1 cellular context compared by ENCODE assay signal in the genomic region with DNA sequence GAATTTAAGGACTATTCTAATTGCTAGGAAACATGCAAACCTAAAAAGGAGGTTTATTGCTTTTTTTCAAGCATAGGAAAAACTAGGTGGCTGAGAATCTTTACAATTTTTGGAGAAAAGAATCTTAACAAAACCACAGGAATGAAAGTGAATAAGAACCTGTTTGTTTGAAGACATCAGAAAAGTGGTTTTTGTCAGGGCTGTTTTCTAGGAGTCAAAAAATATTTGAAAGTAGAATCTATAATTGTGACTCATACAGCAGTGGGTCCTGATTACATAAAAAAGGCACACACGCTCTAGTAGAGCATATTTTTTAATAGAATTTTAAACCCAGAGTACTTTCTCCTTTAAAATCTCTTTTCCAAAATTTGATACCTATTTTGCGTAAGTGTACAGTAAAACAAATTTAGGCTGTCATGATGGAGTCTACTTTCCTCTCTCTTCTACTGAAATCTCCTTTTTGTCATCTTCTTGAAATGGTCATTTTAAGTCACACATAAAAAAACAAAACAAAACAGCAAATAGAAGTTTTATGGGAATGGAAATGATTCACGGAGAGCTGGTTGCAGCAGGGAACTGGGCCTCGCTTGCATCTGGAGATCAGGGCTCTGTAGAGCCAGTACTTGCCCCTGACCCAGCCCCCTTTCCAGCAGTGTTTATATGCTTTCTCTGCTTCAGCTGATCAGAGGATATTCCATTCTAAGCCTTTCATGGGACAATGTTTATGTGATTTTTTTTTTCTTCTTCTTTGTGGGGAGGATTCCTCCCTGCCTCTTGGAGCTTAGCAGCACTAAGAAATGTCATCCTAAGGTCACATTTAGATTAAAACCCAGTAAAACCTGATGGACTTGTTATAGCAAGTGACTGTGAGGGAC.
TF ChIP-seq lines count a peak whose summit lies in the region.

No MANE protein-coding gene starts in this region.

TF ChIP-seq in WTC11, 78 proteins besides CTCF, POLR2A, EP300 and RAD21 (continued from another document):
- TF ChIP-seq, protein P1, sequence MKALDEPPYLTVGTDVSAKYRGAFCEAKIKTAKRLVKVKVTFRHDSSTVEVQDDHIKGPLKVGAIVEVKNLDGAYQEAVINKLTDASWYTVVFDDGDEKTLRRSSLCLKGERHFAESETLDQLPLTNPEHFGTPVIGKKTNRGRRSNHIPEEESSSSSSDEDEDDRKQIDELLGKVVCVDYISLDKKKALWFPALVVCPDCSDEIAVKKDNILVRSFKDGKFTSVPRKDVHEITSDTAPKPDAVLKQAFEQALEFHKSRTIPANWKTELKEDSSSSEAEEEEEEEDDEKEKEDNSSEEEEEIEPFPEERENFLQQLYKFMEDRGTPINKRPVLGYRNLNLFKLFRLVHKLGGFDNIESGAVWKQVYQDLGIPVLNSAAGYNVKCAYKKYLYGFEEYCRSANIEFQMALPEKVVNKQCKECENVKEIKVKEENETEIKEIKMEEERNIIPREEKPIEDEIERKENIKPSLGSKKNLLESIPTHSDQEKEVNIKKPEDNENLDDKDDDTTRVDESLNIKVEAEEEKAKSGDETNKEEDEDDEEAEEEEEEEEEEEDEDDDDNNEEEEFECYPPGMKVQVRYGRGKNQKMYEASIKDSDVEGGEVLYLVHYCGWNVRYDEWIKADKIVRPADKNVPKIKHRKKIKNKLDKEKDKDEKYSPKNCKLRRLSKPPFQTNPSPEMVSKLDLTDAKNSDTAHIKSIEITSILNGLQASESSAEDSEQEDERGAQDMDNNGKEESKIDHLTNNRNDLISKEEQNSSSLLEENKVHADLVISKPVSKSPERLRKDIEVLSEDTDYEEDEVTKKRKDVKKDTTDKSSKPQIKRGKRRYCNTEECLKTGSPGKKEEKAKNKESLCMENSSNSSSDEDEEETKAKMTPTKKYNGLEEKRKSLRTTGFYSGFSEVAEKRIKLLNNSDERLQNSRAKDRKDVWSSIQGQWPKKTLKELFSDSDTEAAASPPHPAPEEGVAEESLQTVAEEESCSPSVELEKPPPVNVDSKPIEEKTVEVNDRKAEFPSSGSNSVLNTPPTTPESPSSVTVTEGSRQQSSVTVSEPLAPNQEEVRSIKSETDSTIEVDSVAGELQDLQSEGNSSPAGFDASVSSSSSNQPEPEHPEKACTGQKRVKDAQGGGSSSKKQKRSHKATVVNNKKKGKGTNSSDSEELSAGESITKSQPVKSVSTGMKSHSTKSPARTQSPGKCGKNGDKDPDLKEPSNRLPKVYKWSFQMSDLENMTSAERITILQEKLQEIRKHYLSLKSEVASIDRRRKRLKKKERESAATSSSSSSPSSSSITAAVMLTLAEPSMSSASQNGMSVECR (CRISPR knock-in tag; IDR thresholded peaks at IDR 0.05; ENCODE audit: borderline replicate concordance) = no peak
- TF ChIP-seq MXD4 (CRISPR knock-in tag; IDR thresholded peaks at IDR 0.05; ENCODE audit: borderline replicate concordance) (no peak), ZNF416 (CRISPR knock-in tag; IDR thresholded peaks at IDR 0.05) (no peak)
